ENCODE assay signal across 9 cellular contexts in the genomic region with DNA sequence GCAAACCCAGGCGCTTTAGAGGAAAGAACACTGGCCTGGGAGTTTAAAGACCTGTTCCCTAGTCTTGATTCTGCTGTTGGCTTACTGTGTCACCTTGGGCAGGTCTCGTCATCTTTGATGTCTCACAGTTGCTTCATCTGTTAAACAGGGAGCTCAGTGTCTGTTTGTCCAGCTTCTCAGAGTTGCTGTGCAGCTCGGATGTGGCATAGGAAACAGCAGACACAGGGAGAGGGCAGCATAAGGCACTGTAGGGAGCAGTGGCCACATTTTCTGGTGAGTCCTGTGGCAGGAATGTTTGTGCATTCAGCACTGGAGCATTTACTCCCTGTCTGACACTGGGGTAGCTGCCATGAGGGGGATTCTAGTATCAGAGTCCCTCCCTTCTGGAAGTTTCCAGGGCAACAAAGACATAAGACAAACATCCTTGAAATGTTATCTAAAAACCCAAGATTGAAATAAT. TPM values are rescaled to one million over a fixed set of nuclear protein-coding genes. Genes with fewer than 3 reads are reported as not detected.
DNase-seq lines count a peak whose midpoint lies in the region; ATAC-seq and TF ChIP-seq lines count a peak whose summit lies in the region.
"Had no signal": no experiment of that assay in that cellular context is flagged by ENCODE, and none has a peak within 500 bp of the region (broad histone marks: within the 10 kb centered on the region; RNA-seq: fewer than 3 reads in every experiment).

No MANE protein-coding gene starts in this region.

- H3K4me3 Mint-ChIP-seq in activated T-helper 1 cell treated with anti-CD3 and anti-CD28 coated beads, Interleukin-12 subunit alpha, Interleukin-12 subunit beta, Interleukin-2, Interleukin-4 antibody, amounts not matched to agents 30 ng/mL and 10 ng/mL and 1 ng/mL, durations not matched to agents 14 hours and 24 hours and 36 hours: peak overlapping the region; percentile 94

- no peak overlapping the region for H3K9ac ChIP-seq in iPS-18a (ENCODE audit: low read length)
- peak overlapping the region in 3 of 5 donors; percentile 29 to 94 (median 92) for H3K9ac ChIP-seq in subcutaneous abdominal adipose tissue (ENCODE audit: low read length in 5 of 5)

- peak overlapping the region; percentile 96 for H3K4me3 ChIP-seq in iPS-18a (ENCODE audit: low read length)
- peak overlapping the region in 2 of 5 donors; percentile 69 to 84 for H3K4me3 ChIP-seq in subcutaneous abdominal adipose tissue (ENCODE audit: low read depth in 1 of 5, low read length in 5 of 5)
- no peak overlapping the region for H3K4me3 ChIP-seq in left lung

- H3K36me3 Mint-ChIP-seq in activated T-helper 1 cell treated with anti-CD3 and anti-CD28 coated beads, Interleukin-12 subunit alpha, Interleukin-12 subunit beta, Interleukin-2, Interleukin-4 antibody, amounts not matched to agents 30 ng/mL and 10 ng/mL and 1 ng/mL, durations not matched to agents 14 hours and 24 hours and 36 hours (ENCODE audit: low read depth): peaks cover 28% of the 10 kb centered on the region

- H3K9me3 ChIP-seq in iPS-18a (ENCODE audit: control insufficient read depth, low read depth, low read length) (no peaks in the 10 kb centered on the region), subcutaneous abdominal adipose tissue (ENCODE audit: control insufficient read depth in 5 of 5, low read length in 5 of 5) (no peaks in the 10 kb centered on the region), left lung (no peaks in the 10 kb centered on the region)

- H3K9me3 Mint-ChIP-seq in activated T-helper 1 cell treated with anti-CD3 and anti-CD28 coated beads, Interleukin-12 subunit alpha, Interleukin-12 subunit beta, Interleukin-2, Interleukin-4 antibody, amounts not matched to agents 30 ng/mL and 10 ng/mL and 1 ng/mL, durations not matched to agents 14 hours and 24 hours and 36 hours: no peaks in the 10 kb centered on the region

- H3K4me1 Mint-ChIP-seq in activated T-helper 1 cell treated with anti-CD3 and anti-CD28 coated beads, Interleukin-12 subunit alpha, Interleukin-12 subunit beta, Interleukin-2, Interleukin-4 antibody, amounts not matched to agents 30 ng/mL and 10 ng/mL and 1 ng/mL, durations not matched to agents 14 hours and 24 hours and 36 hours (ENCODE audit: low read depth): peaks cover 46% of the 10 kb centered on the region

- H3K27ac Mint-ChIP-seq in activated T-helper 1 cell treated with anti-CD3 and anti-CD28 coated beads, Interleukin-12 subunit alpha, Interleukin-12 subunit beta, Interleukin-2, Interleukin-4 antibody, amounts not matched to agents 30 ng/mL and 10 ng/mL and 1 ng/mL, durations not matched to agents 14 hours and 24 hours and 36 hours: no peak overlapping the region

- peak; percentile 49 for DNase-seq in activated effector memory CD4-positive, alpha-beta T cell treated with anti-CD3 and anti-CD28 coated beads, Interleukin-2, amount 50 U/mL, for 16 hours
- DNase-seq in activated effector memory CD4-positive, alpha-beta T cell treated with Interleukin-2 at 50 U/mL for 16 hours: no peak
- DNase-seq in activated T-helper 1 cell treated with anti-CD3 and anti-CD28 coated beads, Interleukin-12 subunit alpha, Interleukin-12 subunit beta, Interleukin-2, Interleukin-4 antibody, amounts not matched to agents 30 ng/mL and 10 ng/mL and 1 ng/mL, durations not matched to agents 14 hours and 24 hours and 36 hours (ENCODE audit: low spot score): no peak
- DNase-seq in inferior parietal cortex (ENCODE audit: extremely low spot score) (no peak), left lung (no peak)
- DNase-seq: DMS 273 treated with DMSO at 0.1 percent for 48 hours had no signal

- no peaks in the 10 kb centered on the region for H3K27me3 Mint-ChIP-seq in activated T-helper 1 cell treated with anti-CD3 and anti-CD28 coated beads, Interleukin-12 subunit alpha, Interleukin-12 subunit beta, Interleukin-2, Interleukin-4 antibody, amounts not matched to agents 30 ng/mL and 10 ng/mL and 1 ng/mL, durations not matched to agents 14 hours and 24 hours and 36 hours (ENCODE audit: insufficient read depth)

- H3K27me3 ChIP-seq in iPS-18a (ENCODE audit: control insufficient read depth, insufficient read depth, low read length): no peaks in the 10 kb centered on the region
- H3K27me3 ChIP-seq in subcutaneous abdominal adipose tissue (ENCODE audit: control insufficient read depth in 5 of 5, insufficient read depth in 4 of 5, low read length in 5 of 5): no peaks in the 10 kb centered on the region
- H3K27me3 ChIP-seq in left lung: no peaks in the 10 kb centered on the region

- H3K27ac ChIP-seq in iPS-18a (ENCODE audit: low read length) (no peak overlapping the region), subcutaneous abdominal adipose tissue (ENCODE audit: low read depth, low read length) (peak overlapping the region; percentile 94), left lung (peak overlapping the region in 1 of 2 donors; percentile 96)

- TF ChIP-seq CTCF in left lung (IDR thresholded peaks at IDR 0.05): no peak

- intact Hi-C loops in activated T-helper 1 cell treated with anti-CD3 and anti-CD28 coated beads, Interleukin-12 subunit alpha, Interleukin-12 subunit beta, Interleukin-2, Interleukin-4 antibody, amounts not matched to agents 30 ng/mL and 10 ng/mL and 1 ng/mL, durations not matched to agents 14 hours and 24 hours and 36 hours (cut with micrococcal nuclease): no loop called here
- intact Hi-C loops in left lung (cut with DNase I): no loop called here

- ATAC-seq in GM18520 (IDR thresholded peaks at IDR 0.05; ENCODE audit: unreplicated experiment) (no peak), left lung (no peak)

- peaks cover 37% of the 10 kb centered on the region for H3K4me1 ChIP-seq in iPS-18a (ENCODE audit: control insufficient read depth, low read depth, low read length)
- H3K4me1 ChIP-seq in subcutaneous abdominal adipose tissue (ENCODE audit: control insufficient read depth in 5 of 5, insufficient read depth in 5 of 5, low read length in 5 of 5): peaks cover 11 to 54% (median 41%) of the 10 kb centered on the region in 5 donors
- peaks cover 18 to 46% of the 10 kb centered on the region in 2 donors for H3K4me1 ChIP-seq in left lung

- H3K36me3 ChIP-seq in iPS-18a (ENCODE audit: control insufficient read depth, low read depth, low read length): peaks cover 40% of the 10 kb centered on the region
- peaks cover 0 to 44% (median 37%) of the 10 kb centered on the region in 5 donors for H3K36me3 ChIP-seq in subcutaneous abdominal adipose tissue (ENCODE audit: control insufficient read depth in 5 of 5, insufficient read depth in 5 of 5, low read length in 5 of 5)
- H3K36me3 ChIP-seq in left lung: peaks cover 0 to 41% of the 10 kb centered on the region in 2 donors

RNA-seq across cellular contexts. Expression of a gene that starts 2.0 kb away (rescaled TPM):
- total RNA-seq in activated T-helper 1 cell treated with anti-CD3 and anti-CD28 coated beads, Interleukin-12 subunit alpha, Interleukin-12 subunit beta, Interleukin-2, Interleukin-4 antibody, amounts not matched to agents 30 ng/mL and 10 ng/mL and 1 ng/mL, durations not matched to agents 14 hours and 24 hours and 36 hours: 67.2 and 67.4 TPM in 2 replicates
- total RNA-seq in left lung: 100 to 1,000 TPM in 1 of 2 donors, 10 to 100 TPM in 1; 81.4 to 110 TPM

RNA-seq across cellular contexts. Expression of a gene that starts 8.5 kb away (rescaled TPM):
- total RNA-seq in activated T-helper 1 cell treated with anti-CD3 and anti-CD28 coated beads, Interleukin-12 subunit alpha, Interleukin-12 subunit beta, Interleukin-2, Interleukin-4 antibody, amounts not matched to agents 30 ng/mL and 10 ng/mL and 1 ng/mL, durations not matched to agents 14 hours and 24 hours and 36 hours: 3.9 and 4.5 TPM in 2 replicates
- total RNA-seq in left lung: 1 to 10 TPM; 5.2 to 5.6 TPM

RNA-seq across cellular contexts. Expression of a gene that starts 29.2 kb away (rescaled TPM):
- total RNA-seq in activated T-helper 1 cell treated with anti-CD3 and anti-CD28 coated beads, Interleukin-12 subunit alpha, Interleukin-12 subunit beta, Interleukin-2, Interleukin-4 antibody, amounts not matched to agents 30 ng/mL and 10 ng/mL and 1 ng/mL, durations not matched to agents 14 hours and 24 hours and 36 hours: not detected in 2 replicates
- 100 to 1,000 TPM; 133 to 162 TPM for total RNA-seq in left lung

RNA-seq across cellular contexts. Expression of a gene that starts 47.3 kb away (rescaled TPM):
- total RNA-seq in activated T-helper 1 cell treated with anti-CD3 and anti-CD28 coated beads, Interleukin-12 subunit alpha, Interleukin-12 subunit beta, Interleukin-2, Interleukin-4 antibody, amounts not matched to agents 30 ng/mL and 10 ng/mL and 1 ng/mL, durations not matched to agents 14 hours and 24 hours and 36 hours: 8.2 and 9.8 TPM in 2 replicates
- 10 to 100 TPM; 24.0 to 25.1 TPM for total RNA-seq in left lung

RNA-seq across cellular contexts. Expression of a gene that starts 47.5 kb away (rescaled TPM):
- 24.9 and 26.1 TPM in 2 replicates for total RNA-seq in activated T-helper 1 cell treated with anti-CD3 and anti-CD28 coated beads, Interleukin-12 subunit alpha, Interleukin-12 subunit beta, Interleukin-2, Interleukin-4 antibody, amounts not matched to agents 30 ng/mL and 10 ng/mL and 1 ng/mL, durations not matched to agents 14 hours and 24 hours and 36 hours
- 10 to 100 TPM in 1 of 2 donors, 1 to 10 TPM in 1; 9.0 to 15.8 TPM for total RNA-seq in left lung

Comparison
In these comparisons a context has a peak if more than half of its experiments do, and no peak if none do; other contexts are left out.
1. RNA of a gene that starts 29.2 kb away (total RNA-seq): 133 to 162 TPM in left lung; not detected in activated T-helper 1 cell treated with anti-CD3 and anti-CD28 coated beads, Interleukin-12 subunit alpha, Interleukin-12 subunit beta, Interleukin-2, Interleukin-4 antibody, amounts not matched to agents 30 ng/mL and 10 ng/mL and 1 ng/mL, durations not matched to agents 14 hours and 24 hours and 36 hours; every median in the first group is over 100 times any median in the second.